Comparison of ENCODE assay signal across 16 cellular contexts in genomic region chr18:22604390-22604985, GRCh38.
DNase-seq lines count a peak whose midpoint lies in the region; ATAC-seq, FAIRE-seq and TF ChIP-seq lines count a peak whose summit lies in the region.
"Had no signal": no experiment of that assay in that cellular context is flagged by ENCODE, and none has a peak within 500 bp of the region (broad histone marks: within the 10 kb centered on the region; RNA-seq: fewer than 3 reads in every experiment).

No MANE protein-coding gene starts in this region.

- no peak for TF ChIP-seq POLR2A in heart left ventricle (IDR thresholded peaks at IDR 0.05)

- peak; percentile 44 to 83 (median 56) for ATAC-seq in heart left ventricle
- peak; percentile 64 to 80 (median 72) for ATAC-seq in pancreas
- ATAC-seq: naive thymus-derived CD4-positive, alpha-beta T cell; WTC11 had no signal

- peak overlapping the region; percentile 20 for H3K4me2 ChIP-seq in astrocyte (ENCODE audit: low read length)

- H3K4me1 Mint-ChIP-seq in astrocyte (ENCODE audit: low read depth, unreplicated experiment) (peaks cover 55% of the 10 kb centered on the region), HFFc6 (ENCODE audit: low read depth) (peaks cover 56% of the 10 kb centered on the region)
- H3K4me1 Mint-ChIP-seq: naive thymus-derived CD4-positive, alpha-beta T cell had no signal

- intact Hi-C loops in heart left ventricle (cut with DNase I) (loop anchor here in 6 of 10 donors (10.0 kb wide), 3 partner anchors 100 to 190 kb away; no protein-coding TSS in a partner anchor), pancreas (cut with DNase I) (loop anchor here in 1 of 3 donors (10.0 kb wide), 1 partner anchor 90 kb away; no protein-coding TSS in a partner anchor)

- H3K9me3 ChIP-seq in astrocyte (ENCODE audit: insufficient read depth, low read depth, low read length) = peaks cover 3% of the 10 kb centered on the region
- H3K9me3 ChIP-seq in heart left ventricle = no peaks in the 10 kb centered on the region
- H3K9me3 ChIP-seq in pancreas = no peaks in the 10 kb centered on the region
- H3K9me3 ChIP-seq: SJCRH30 had no signal

- no peaks in the 10 kb centered on the region for H4K20me1 ChIP-seq in astrocyte (ENCODE audit: insufficient read depth, low read length)

- H3K36me3 ChIP-seq in ACC112 (ENCODE audit: insufficient read depth, low read length) (no peaks in the 10 kb centered on the region), astrocyte (ENCODE audit: insufficient read depth, low read length) (no peaks in the 10 kb centered on the region), heart left ventricle (no peaks in the 10 kb centered on the region), pancreas (no peaks in the 10 kb centered on the region)
- H3K36me3 ChIP-seq: SJCRH30 had no signal

- H3K4me1 ChIP-seq in ACC112 (ENCODE audit: control insufficient read depth, insufficient read depth, low read length, unreplicated experiment) (peaks cover 7% of the 10 kb centered on the region), astrocyte (ENCODE audit: insufficient read depth, low read length) (peaks cover 18% of the 10 kb centered on the region), heart left ventricle (peaks cover 0 to 57% (median 25%) of the 10 kb centered on the region in 12 donors), pancreas (peaks cover 0 to 6% (median 0%) of the 10 kb centered on the region in 3 donors)

- TF ChIP-seq CTCF in astrocyte (IDR thresholded peaks at IDR 0.05; ENCODE audit: insufficient read depth, low read depth, low read length) = no peak
- TF ChIP-seq CTCF in heart left ventricle (IDR thresholded peaks at IDR 0.05) = no peak
- TF ChIP-seq CTCF in pancreas (IDR thresholded peaks at IDR 0.05) = no peak
- TF ChIP-seq CTCF in HFFc6 (IDR thresholded peaks at IDR 0.05) = no peak

- 23 to 60% (median 41%) methylated on average over 10 of the region's 10 CpGs for WGBS in heart left ventricle, 4 donors
- 25 to 37% methylated on average over 10 of the region's 10 CpGs for WGBS in pancreas, 2 donors

- no peak overlapping the region for H3K27ac Mint-ChIP-seq in astrocyte (ENCODE audit: unreplicated experiment)
- no peak overlapping the region for H3K27ac Mint-ChIP-seq in HFFc6
- H3K27ac Mint-ChIP-seq: H9; naive thymus-derived CD4-positive, alpha-beta T cell; WTC11 had no signal

- H3K4me3 Mint-ChIP-seq in astrocyte (ENCODE audit: unreplicated experiment) (no peak overlapping the region), HFFc6 (no peak overlapping the region)
- H3K4me3 Mint-ChIP-seq: H9; naive thymus-derived CD4-positive, alpha-beta T cell; WTC11 had no signal

- no peak overlapping the region for H3K9ac ChIP-seq in astrocyte (ENCODE audit: low read length)

- FAIRE-seq in astrocyte (lab: Jason Lieb, UNC) = no peak
- FAIRE-seq in pancreas (lab: Jason Lieb, UNC) = no peak

- H3K36me3 Mint-ChIP-seq in astrocyte (ENCODE audit: low read depth, unreplicated experiment) (no peaks in the 10 kb centered on the region), HFFc6 (ENCODE audit: low read depth) (peaks cover 4% of the 10 kb centered on the region; the same call in 1 of the 2 replicates)
- H3K36me3 Mint-ChIP-seq: naive thymus-derived CD4-positive, alpha-beta T cell; WTC11 had no signal

- peak overlapping the region; percentile 42; the same call in 1 of the 2 replicates for H3K27ac ChIP-seq in ACC112 (ENCODE audit: low read depth, low read length)
- H3K27ac ChIP-seq in astrocyte (ENCODE audit: low read depth, low read length) = peak overlapping the region; percentile 52
- peak overlapping the region; percentile 9 to 83 (median 54) for H3K27ac ChIP-seq in heart left ventricle
- peak overlapping the region; percentile 39 to 69 (median 52) for H3K27ac ChIP-seq in pancreas
- H3K27ac ChIP-seq: SJCRH30 had no signal

- DNase-seq in astrocyte (ENCODE audit: low read depth) (peak; percentile 83), heart left ventricle (peak; percentile 45 to 71 (median 59)), pancreas (peak; percentile 15 to 62 (median 36)), HFFc6 (no peak), medulla oblongata (ENCODE audit: extremely low spot score) (no peak), SKM-1 (lab: John Stamatoyannopoulos, UW; ENCODE audit: unreplicated experiment) (no peak), NCI-H2171 treated with DMSO at 0.1 percent for 48 hours (lab: John Stamatoyannopoulos, UW) (no peak)
- DNase-seq: amygdala; DMS153; H9; naive thymus-derived CD4-positive, alpha-beta T cell; NCI-H1048; NCI-H69; SJCRH30 had no signal

- peak overlapping the region; percentile 31; the same call in 1 of the 2 replicates for H3K4me3 ChIP-seq in ACC112 (ENCODE audit: low read depth, low read length)
- no peak overlapping the region for H3K4me3 ChIP-seq in astrocyte (ENCODE audit: insufficient read depth, low read depth, low read length)
- peak overlapping the region in 9 of 12 donors; percentile 14 to 46 (median 35) for H3K4me3 ChIP-seq in heart left ventricle
- peak overlapping the region in 1 of 4 donors; percentile 12 for H3K4me3 ChIP-seq in pancreas
- H3K4me3 ChIP-seq: SJCRH30 had no signal

- H3K27me3 ChIP-seq in ACC112 (ENCODE audit: insufficient read depth, low read length) = no peaks in the 10 kb centered on the region
- H3K27me3 ChIP-seq in astrocyte (ENCODE audit: insufficient read depth, low read length) = no peaks in the 10 kb centered on the region
- H3K27me3 ChIP-seq in heart left ventricle = no peaks in the 10 kb centered on the region
- no peaks in the 10 kb centered on the region for H3K27me3 ChIP-seq in pancreas
- H3K27me3 ChIP-seq: SJCRH30 had no signal

- H3K27me3 Mint-ChIP-seq in astrocyte (ENCODE audit: low read depth, unreplicated experiment) = no peaks in the 10 kb centered on the region
- H3K27me3 Mint-ChIP-seq in HFFc6 (ENCODE audit: insufficient read depth) = peaks cover 25% of the 10 kb centered on the region

- H3K9me3 Mint-ChIP-seq in astrocyte (ENCODE audit: unreplicated experiment) (peaks cover 8% of the 10 kb centered on the region), HFFc6 (no peaks in the 10 kb centered on the region; the same call in 1 of the 2 replicates)
- H3K9me3 Mint-ChIP-seq: H9, WTC11 had no signal

- H3K79me2 ChIP-seq in ACC112 (ENCODE audit: control insufficient read depth, insufficient read depth, low read length, unreplicated experiment) (no peaks in the 10 kb centered on the region), astrocyte (ENCODE audit: insufficient read depth, low read length) (no peaks in the 10 kb centered on the region)

- H2AFZ ChIP-seq in ACC112 (ENCODE audit: low read length, unreplicated experiment) (peak overlapping the region; percentile 49), astrocyte (ENCODE audit: low read depth, low read length) (no peak overlapping the region)

Comparison
In these comparisons a context has a peak if more than half of its experiments do, and no peak if none do; other contexts are left out.
1. DNase-seq: peak in astrocyte (single experiment), heart left ventricle (5 of 5) and pancreas (6 of 6); none in HFFc6 (single experiment), medulla oblongata (single experiment), SKM-1 (single experiment) and NCI-H2171 treated with DMSO at 0.1 percent for 48 hours (single experiment).
2. Peak in every context shown above with its lines, with median percentiles within 50 percentile points of each other: H3K27ac ChIP-seq.